ENCODE assay signal across 8 cellular contexts in genomic region chr20:41411458-41411857, GRCh38. TPM values are rescaled to one million over a fixed set of nuclear protein-coding genes. Genes with fewer than 3 reads are reported as not detected.
DNase-seq lines count a peak whose midpoint lies in the region; ATAC-seq and TF ChIP-seq lines count a peak whose summit lies in the region.

No MANE protein-coding gene starts in this region.

- no peaks in the 10 kb centered on the region for H4K20me1 ChIP-seq in smooth muscle cell (ENCODE audit: low read depth)

- H3K79me2 ChIP-seq in smooth muscle cell (ENCODE audit: low read depth) = no peaks in the 10 kb centered on the region

- WGBS in smooth muscle cell (ENCODE audit: low lambda C conversion rate) = 55% methylated on average over 2 of the region's 2 CpGs

- H3K4me2 ChIP-seq in smooth muscle cell = no peak overlapping the region

- H2AFZ ChIP-seq in smooth muscle cell (ENCODE audit: low read depth) = no peak overlapping the region

- H3K9ac ChIP-seq in smooth muscle cell (ENCODE audit: low read depth) = no peak overlapping the region

- H3K4me3 ChIP-seq in foreskin fibroblast (ENCODE audit: low read depth in 1 of 2, low read length in 2 of 2) (no peak overlapping the region), smooth muscle cell (no peak overlapping the region)

- in situ Hi-C loops in GM13977 (cut with MboI; ENCODE audit: low pct_unique_long_range_greater_than_20kb, low sequenced_read_pairs, unreplicated experiment) = no loop called here

- H3K4me1 ChIP-seq in smooth muscle cell (ENCODE audit: low read depth) = no peaks in the 10 kb centered on the region

- no peaks in the 10 kb centered on the region for H3K9me3 ChIP-seq in smooth muscle cell (replicated peaks; ENCODE audit: low read depth)

- no peaks in the 10 kb centered on the region for H3K27me3 ChIP-seq in smooth muscle cell (ENCODE audit: low read depth)

- H3K27ac ChIP-seq in smooth muscle cell (ENCODE audit: low read depth) = no peak overlapping the region

- ATAC-seq in HG02840 (IDR thresholded peaks at IDR 0.05; ENCODE audit: low FRiP score, unreplicated experiment) = no peak
- no peak for ATAC-seq in HG03280 (IDR thresholded peaks at IDR 0.05; ENCODE audit: unreplicated experiment)

- TF ChIP-seq CTCF in GM13977 (IDR thresholded peaks at IDR 0.05; ENCODE audit: extremely low read depth, insufficient read depth, missing control alignments) = peak; percentile 40
- TF ChIP-seq CTCF in foreskin fibroblast (IDR thresholded peaks at IDR 0.05; ENCODE audit: low read depth, low read length) = peak; percentile 40
- peak; percentile 44 for TF ChIP-seq CTCF in smooth muscle cell (IDR thresholded peaks at IDR 0.05; ENCODE audit: borderline replicate concordance, insufficient read depth, poor library complexity, severe bottlenecking)

- DNase-seq in GM13977 (ENCODE audit: low spot score) (no peak), RPMI8226 (peak; percentile 23), foreskin fibroblast (peak; percentile 67 to 85), smooth muscle cell (lab: John Stamatoyannopoulos, UW; ENCODE audit: unreplicated experiment) (no peak), NCI-H1092 (lab: John Stamatoyannopoulos, UW) (no peak)
- DNase-seq in NK-92 treated with Interleukin-12 subunit alpha and Interleukin-12 subunit beta, amount 100 ng/mL, for 24 hours (lab: John Stamatoyannopoulos, UW) = no peak

- no peaks in the 10 kb centered on the region for H3F3A ChIP-seq in smooth muscle cell (ENCODE audit: low read depth)

- H3K36me3 ChIP-seq in smooth muscle cell (ENCODE audit: low read depth) = peaks cover 16% of the 10 kb centered on the region

RNA-seq across cellular contexts. Expression of gene EMILIN3, which starts 44.8 kb away (rescaled TPM):
- 0.27 and 0.36 TPM in 2 replicates for total RNA-seq in smooth muscle cell
- 0.18 and 0.65 TPM in 2 replicates for polyA plus RNA-seq in smooth muscle cell

Comparison
In these comparisons a context has a peak if more than half of its experiments do, and no peak if none do; other contexts are left out.
1. DNase-seq: peak in RPMI8226 (single experiment) and foreskin fibroblast (2 of 2); none in GM13977 (single experiment), smooth muscle cell (single experiment), NK-92 treated with Interleukin-12 subunit alpha and Interleukin-12 subunit beta, amount 100 ng/mL, for 24 hours (single experiment) and NCI-H1092 (single experiment).
2. Peak in every context shown above with its lines, with median percentiles within 50 percentile points of each other: CTCF ChIP-seq.